In genomic region chr7:129041929-129042200, GRCh38 we compare ENCODE assay signal across 25 cellular contexts.
DNase-seq lines count a peak whose midpoint lies in the region; ATAC-seq and TF ChIP-seq lines count a peak whose summit lies in the region.
"Had no signal": no experiment of that assay in that cellular context is flagged by ENCODE, and none has a peak within 500 bp of the region (broad histone marks: within the 10 kb centered on the region; RNA-seq: fewer than 3 reads in every experiment).

No MANE protein-coding gene starts in this region.

- H3K27me3 ChIP-seq in HUES48 (ENCODE audit: control insufficient read depth, insufficient read depth, low read length): no peaks in the 10 kb centered on the region
- H3K27me3 ChIP-seq: BE2C, spleen had no signal

- H3K4me1 Mint-ChIP-seq in nephron progenitor cell: peaks cover 6% of the 10 kb centered on the region

- DNase-seq in NCI-H82 (lab: John Stamatoyannopoulos, UW): peak; percentile 21
- no peak for DNase-seq in NCI-H82 treated with DMSO at 0.1 percent for 48 hours (lab: John Stamatoyannopoulos, UW; ENCODE audit: unreplicated experiment)
- DNase-seq in astrocyte of the hippocampus (ENCODE audit: low read depth, low spot score): peak; percentile 32
- DNase-seq in nephron progenitor cell: no peak
- no peak for DNase-seq in NCI-H146 (lab: John Stamatoyannopoulos, UW)
- no peak for DNase-seq in iPS-NIHi11 (ENCODE audit: low spot score)
- DNase-seq: activated CD4-positive, CD25-positive, alpha-beta regulatory T cell treated with anti-CD3 and anti-CD28 coated beads, Interleukin-2, amount 50 U/mL, for 72 hours; activated CD8-positive, alpha-beta memory T cell treated with anti-CD3 and anti-CD28 coated beads, Interleukin-2, amount 50 U/mL, for 4 hours; activated naive CD4-positive, alpha-beta T cell treated with anti-CD3 and anti-CD28 coated beads, Interleukin-2, amount 50 U/mL, for 16 hours; BE2C; cortex of kidney; foreskin melanocyte; GDM1; left colon; NCI-H1436 treated with DMSO at 0.1 percent for 48 hours; NCI-H2171 treated with DMSO at 0.1 percent for 48 hours; NCI-H748 treated with DMSO at 0.1 percent for 48 hours; spleen; stimulated activated CD4-positive, alpha-beta T cell treated with anti-CD3 and anti-CD28 coated beads, Interleukin-4, amount 100 ng/mL, for 4 hours; T-helper 9 cell had no signal

- no peaks in the 10 kb centered on the region for H3K9me3 ChIP-seq in HUES48 (ENCODE audit: control insufficient read depth, insufficient read depth, low read length)
- H3K9me3 ChIP-seq: spleen had no signal

- TF ChIP-seq CTCF in nephron progenitor cell (IDR thresholded peaks at IDR 0.05): no peak

- H3K4me3 Mint-ChIP-seq in nephron progenitor cell: no peak overlapping the region
- H3K4me3 Mint-ChIP-seq: mesothelial cell of epicardium had no signal

- no peaks in the 10 kb centered on the region for H3K27me3 Mint-ChIP-seq in nephron progenitor cell (ENCODE audit: low read depth, poor library complexity)

- peaks cover 28% of the 10 kb centered on the region for H3K4me1 ChIP-seq in HUES48 (ENCODE audit: control insufficient read depth, insufficient read depth, low read length)
- H3K4me1 ChIP-seq: BE2C had no signal

- H3K36me3 ChIP-seq in HUES48 (ENCODE audit: control insufficient read depth, insufficient read depth, low read length): peaks cover 18% of the 10 kb centered on the region

- H3K27ac ChIP-seq in HUES48 (ENCODE audit: low read depth, low read length): peak overlapping the region; percentile 83
- H3K27ac ChIP-seq: 22Rv1 had no signal

- peak overlapping the region; percentile 50 for H3K27ac Mint-ChIP-seq in nephron progenitor cell
- H3K27ac Mint-ChIP-seq: mesothelial cell of epicardium had no signal

- no peak overlapping the region for H3K4me3 ChIP-seq in HUES48 (ENCODE audit: low read depth, low read length)
- H3K4me3 ChIP-seq: spleen had no signal

- H3K36me3 Mint-ChIP-seq in nephron progenitor cell (ENCODE audit: low read depth): peaks cover 50% of the 10 kb centered on the region

- no peaks in the 10 kb centered on the region for H3K9me3 Mint-ChIP-seq in nephron progenitor cell

- no peak for ATAC-seq in GM18520 (IDR thresholded peaks at IDR 0.05; ENCODE audit: unreplicated experiment)
- ATAC-seq: HepG2, left colon had no signal

- H3K9ac ChIP-seq in HUES48 (ENCODE audit: low read depth, low read length): no peak overlapping the region

Comparison
In these comparisons a context has a peak if more than half of its experiments do, and no peak if none do; other contexts are left out.
1. DNase-seq: peak in NCI-H82 (single experiment) and astrocyte of the hippocampus (single experiment); none in NCI-H82 treated with DMSO at 0.1 percent for 48 hours (single experiment), nephron progenitor cell (single experiment), NCI-H146 (single experiment) and iPS-NIHi11 (single experiment).